Comparison of ENCODE assay signal across 1 cellular context in genomic region chr18:34942975-34943374, GRCh38.
TF ChIP-seq lines count a peak whose summit lies in the region.

No MANE protein-coding gene starts in this region.

TF ChIP-seq in HepG2, 621 proteins besides CTCF, POLR2A, EP300 and RAD21 (continued from another document):
- 0 out of 2 replicates have a peak, but pooled peaks have one; percentile 58 for TF ChIP-seq EHMT2 (IDR thresholded peaks at IDR 0.05; ENCODE audit: borderline replicate concordance, low read depth, low read length)
- peak; percentile 58 for TF ChIP-seq STAG1 (CRISPR knock-in tag; IDR thresholded peaks at IDR 0.05)
- TF ChIP-seq ZNF432 (CRISPR knock-in tag; IDR thresholded peaks at IDR 0.05; ENCODE audit: borderline replicate concordance), result no peak
- 0 out of 2 replicates have a peak, but pooled peaks have one; percentile 6 for TF ChIP-seq ZNF644 (CRISPR knock-in tag; IDR thresholded peaks at IDR 0.05; ENCODE audit: low read depth)
- TF ChIP-seq ATF1 (CRISPR knock-in tag; IDR thresholded peaks at IDR 0.05), result no peak
- TF ChIP-seq SMAD9 (CRISPR knock-in tag; IDR thresholded peaks at IDR 0.05), result no peak
- TF ChIP-seq SATB2 (CRISPR knock-in tag; IDR thresholded peaks at IDR 0.05), result no peak
- TF ChIP-seq ZNF234 (CRISPR knock-in tag; conservative IDR thresholded peaks at IDR 0.05), result no peak
- no peak for TF ChIP-seq HNF1B (CRISPR knock-in tag; IDR thresholded peaks at IDR 0.05)
- no peak for TF ChIP-seq SALL1 (CRISPR knock-in tag; IDR thresholded peaks at IDR 0.05)
- no peak for TF ChIP-seq MLX (CRISPR knock-in tag; IDR thresholded peaks at IDR 0.05)
- TF ChIP-seq POGZ (CRISPR knock-in tag; IDR thresholded peaks at IDR 0.05), result 0 out of 2 replicates have a peak, but pooled peaks have one; percentile 36
- no peak for TF ChIP-seq DR1 (CRISPR knock-in tag; IDR thresholded peaks at IDR 0.05)
